In the genomic region with DNA sequence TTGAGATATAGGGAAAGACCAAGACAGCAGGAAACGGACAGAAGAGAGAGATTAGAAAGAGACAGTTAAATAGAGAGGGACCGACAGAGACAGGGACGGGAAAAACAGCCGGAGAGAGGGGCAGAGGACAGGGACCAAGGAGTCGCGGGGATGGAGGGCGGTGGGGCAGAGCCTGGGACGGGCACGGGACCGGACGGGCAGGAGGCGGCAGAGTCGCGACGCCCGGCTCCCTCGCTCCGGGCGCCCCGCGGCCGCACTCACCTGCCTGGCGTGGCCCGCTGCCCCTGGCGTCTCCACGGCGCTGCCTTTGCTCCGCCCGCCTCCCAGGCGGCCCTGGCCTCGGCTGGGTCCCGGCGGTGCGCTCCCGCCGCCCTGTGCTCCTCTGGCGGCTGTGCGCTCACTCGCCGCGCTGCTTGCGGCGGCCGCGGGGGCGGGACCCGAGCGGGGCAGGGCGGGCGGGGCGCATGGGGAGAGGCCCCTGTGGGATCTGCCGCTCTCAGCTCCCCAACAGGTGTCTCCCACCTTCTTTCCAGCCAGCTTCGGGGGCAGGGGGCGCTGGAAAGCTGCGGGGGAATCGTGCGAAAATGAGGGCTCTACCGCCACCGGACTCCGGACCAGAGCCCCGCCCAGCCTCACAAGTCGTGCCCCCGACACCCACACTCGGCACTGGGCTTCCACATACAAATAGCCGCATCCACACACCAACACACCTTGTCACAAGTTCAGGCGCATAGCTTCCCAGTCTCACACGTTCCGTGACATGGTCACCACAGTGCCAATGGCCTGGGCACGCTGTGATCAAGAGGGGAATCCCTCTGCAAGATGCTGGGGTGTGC, we compare ENCODE assay signal across 8 cellular contexts. TPM values are rescaled to one million over a fixed set of nuclear protein-coding genes. Genes with fewer than 3 reads are reported as not detected.
DNase-seq lines count a peak whose midpoint lies in the region; ATAC-seq and TF ChIP-seq lines count a peak whose summit lies in the region.

ARID3C (minus strand) TSS at position 411 of the 836 bp plus-strand sequence. CDS start 1,052 bp downstream, outside the sequence.

- peak within 1 kb of the TSS; percentile 85 for H3K4me2 ChIP-seq in mammary epithelial cell (ENCODE audit: insufficient read depth, low read depth, low read length)

- 7% methylated on average over 17 of the region's 69 CpGs for WGBS in mammary epithelial cell (ENCODE audit: low coverage, missing lambda C conversion rate)

- H3K4me3 ChIP-seq in mammary epithelial cell (replicated peaks in 1 of 3; ENCODE audit: insufficient read depth in 1 of 3, low read depth in 2 of 3, low read length in 3 of 3): peak within 1 kb of the TSS in 2 of 3 experiments; percentile 48 to 49

- in situ Hi-C loops in mammary epithelial cell (cut with MboI; ENCODE audit: low sequenced_read_pairs in 2 of 2): no loop called here

- no peak for TF ChIP-seq CTCF in mammary epithelial cell (conservative IDR thresholded peaks at IDR 0.05 in 1 of 2, IDR thresholded peaks at IDR 0.05 in 1 of 2; ENCODE audit: extremely low read depth in 1 of 2, insufficient read depth in 1 of 2, low read depth in 1 of 2, low read length in 2 of 2)

- peak within 1 kb of the TSS; percentile 80 for H3K4me3 Mint-ChIP-seq in stimulated activated naive CD8-positive, alpha-beta T cell treated with anti-CD3 and anti-CD28 coated beads, Interleukin-15, Interleukin-2, amounts not matched to agents 100 ng/mL and 50 ng/mL, for 24 hours

- H3K79me2 ChIP-seq in mammary epithelial cell (ENCODE audit: insufficient read depth, low read length): no peaks in the 10 kb centered on the region

- no peak within 1 kb of the TSS for H3K9ac ChIP-seq in mammary epithelial cell (ENCODE audit: insufficient read depth, low read length)

- H3K4me1 Mint-ChIP-seq in stimulated activated naive CD8-positive, alpha-beta T cell treated with anti-CD3 and anti-CD28 coated beads, Interleukin-15, Interleukin-2, amounts not matched to agents 100 ng/mL and 50 ng/mL, for 24 hours (ENCODE audit: low read depth): peaks cover 16% of the 10 kb centered on the region

- peaks cover 1% of the 10 kb centered on the region for H3K36me3 Mint-ChIP-seq in stimulated activated naive CD8-positive, alpha-beta T cell treated with anti-CD3 and anti-CD28 coated beads, Interleukin-15, Interleukin-2, amounts not matched to agents 100 ng/mL and 50 ng/mL, for 24 hours (ENCODE audit: low read depth)

- H3K36me3 ChIP-seq in mammary epithelial cell (ENCODE audit: insufficient read depth, low read length): no peaks in the 10 kb centered on the region

- intact Hi-C loops in mammary epithelial cell (cut with micrococcal nuclease): no loop called here

- H3K27ac ChIP-seq in mammary epithelial cell (ENCODE audit: insufficient read depth, low read depth, low read length): no peak within 1 kb of the TSS

- peak; percentile 36 for DNase-seq in NCI-H82 (lab: John Stamatoyannopoulos, UW)
- DNase-seq in NCI-H82 treated with DMSO at 0.1 percent for 48 hours (lab: John Stamatoyannopoulos, UW; ENCODE audit: unreplicated experiment): no peak
- peak; percentile 46 for DNase-seq in SW480 (ENCODE audit: low spot score)
- peak; percentile 43 for DNase-seq in mammary epithelial cell
- peak; percentile 74 for DNase-seq in left lobe of liver (ENCODE audit: low spot score)

- dilution Hi-C loops in mammary epithelial cell (cut with HindIII; ENCODE audit: low sequenced_read_pairs): no loop called here

- CTCF ChIA-PET in mammary epithelial cell (lab: Charles Lee; ENCODE audit: low non-redundant PET): no interaction called here

- peak within 1 kb of the TSS; percentile 74 for H2AFZ ChIP-seq in mammary epithelial cell (ENCODE audit: low read depth, low read length)

- H3K27ac Mint-ChIP-seq in stimulated activated naive CD8-positive, alpha-beta T cell treated with anti-CD3 and anti-CD28 coated beads, Interleukin-15, Interleukin-2, amounts not matched to agents 100 ng/mL and 50 ng/mL, for 24 hours: no peak within 1 kb of the TSS

- peaks cover 59% of the 10 kb centered on the region for H3K27me3 Mint-ChIP-seq in stimulated activated naive CD8-positive, alpha-beta T cell treated with anti-CD3 and anti-CD28 coated beads, Interleukin-15, Interleukin-2, amounts not matched to agents 100 ng/mL and 50 ng/mL, for 24 hours

- peaks cover 3% of the 10 kb centered on the region for H3K27me3 ChIP-seq in mammary epithelial cell (ENCODE audit: insufficient read depth, low read length)

- no peaks in the 10 kb centered on the region for H3K9me3 Mint-ChIP-seq in stimulated activated naive CD8-positive, alpha-beta T cell treated with anti-CD3 and anti-CD28 coated beads, Interleukin-15, Interleukin-2, amounts not matched to agents 100 ng/mL and 50 ng/mL, for 24 hours

- ATAC-seq in left lobe of liver: peak; percentile 71
- ATAC-seq in HG03442 (IDR thresholded peaks at IDR 0.05; ENCODE audit: unreplicated experiment): no peak
- ATAC-seq in HG02588 (IDR thresholded peaks at IDR 0.05; ENCODE audit: unreplicated experiment): no peak

- H3K4me1 ChIP-seq in mammary epithelial cell (ENCODE audit: insufficient read depth, low read length): peaks cover 8% of the 10 kb centered on the region

- no peaks in the 10 kb centered on the region for H4K20me1 ChIP-seq in mammary epithelial cell (ENCODE audit: insufficient read depth, low read length)

- H3K9me3 ChIP-seq in mammary epithelial cell (replicated peaks; ENCODE audit: insufficient read depth, low read length): no peaks in the 10 kb centered on the region

- no TSS peak for BruUV-seq in mammary epithelial cell (replicated peaks; lab: Mats Ljungman, UMichigan)

RNA-seq across cellular contexts. Expression of gene ARID3C, which starts in this region (rescaled TPM):
- under 1 TPM in 1 of 2 donors, not detected in 1; 0.17 TPM for total RNA-seq in mammary epithelial cell
- not detected for polyA plus RNA-seq in mammary epithelial cell
- not detected for polyA minus RNA-seq in mammary epithelial cell
- 8.8 TPM for total RNA-seq in left lobe of liver

Comparison
In these comparisons a context has a peak if more than half of its experiments do, and no peak if none do; other contexts are left out.
1. Peak in DNase-seq, H3K4me3 ChIP-seq and H3K4me2 ChIP-seq in mammary epithelial cell; RNA of the gene not detected or under 1 TPM.